In genomic region chr9:98808411-98808815, GRCh38 we compare ENCODE assay signal across 8 cellular contexts. TPM values are rescaled to one million over a fixed set of nuclear protein-coding genes. Genes with fewer than 3 reads are reported as not detected.
A peak's percentile ranks its signal among the peaks of the same experiment; 100 is the strongest.
DNase-seq lines count a peak whose midpoint lies in the region; ATAC-seq and TF ChIP-seq lines count a peak whose summit lies in the region.

No MANE protein-coding gene starts in this region.

- peak overlapping the region; percentile 77 to 85 (median 83) for H3K27ac ChIP-seq in stomach

- H3K4me3 Mint-ChIP-seq in activated naive CD4-positive, alpha-beta T cell treated with anti-CD3 and anti-CD28 coated beads, Interleukin-2, amount 10 ng/mL, durations not matched to agents 7 days and 5 days: peak overlapping the region; percentile 79
- peak overlapping the region; percentile 82 for H3K4me3 Mint-ChIP-seq in activated CD8-positive, alpha-beta T cell treated with anti-CD3 and anti-CD28 coated beads for 36 hours

- peaks cover 0 to 9% (median 0%) of the 10 kb centered on the region in 3 donors for H3K27me3 ChIP-seq in stomach

- peaks cover 37% of the 10 kb centered on the region for H3K27me3 Mint-ChIP-seq in activated naive CD4-positive, alpha-beta T cell treated with anti-CD3 and anti-CD28 coated beads, Interleukin-2, amount 10 ng/mL, durations not matched to agents 7 days and 5 days
- peaks cover under 1% of the 10 kb centered on the region for H3K27me3 Mint-ChIP-seq in activated CD8-positive, alpha-beta T cell treated with anti-CD3 and anti-CD28 coated beads for 36 hours

- no peak for TF ChIP-seq EP300 in stomach (IDR thresholded peaks at IDR 0.05)

- peak in 1 of 4 donors; percentile 37 for TF ChIP-seq POLR2A in stomach (IDR thresholded peaks at IDR 0.05)

- peak overlapping the region; percentile 67 for H3K27ac Mint-ChIP-seq in activated naive CD4-positive, alpha-beta T cell treated with anti-CD3 and anti-CD28 coated beads, Interleukin-2, amount 10 ng/mL, durations not matched to agents 7 days and 5 days
- H3K27ac Mint-ChIP-seq in activated CD8-positive, alpha-beta T cell treated with anti-CD3 and anti-CD28 coated beads for 36 hours: no peak overlapping the region

- peak overlapping the region; percentile 53 to 78 (median 60) for H3K4me3 ChIP-seq in stomach

- H3K36me3 Mint-ChIP-seq in activated naive CD4-positive, alpha-beta T cell treated with anti-CD3 and anti-CD28 coated beads, Interleukin-2, amount 10 ng/mL, durations not matched to agents 7 days and 5 days: no peaks in the 10 kb centered on the region
- H3K36me3 Mint-ChIP-seq in activated CD8-positive, alpha-beta T cell treated with anti-CD3 and anti-CD28 coated beads for 36 hours (ENCODE audit: low read depth): peaks cover 5% of the 10 kb centered on the region

- H3K4me1 Mint-ChIP-seq in activated naive CD4-positive, alpha-beta T cell treated with anti-CD3 and anti-CD28 coated beads, Interleukin-2, amount 10 ng/mL, durations not matched to agents 7 days and 5 days: peaks cover 24% of the 10 kb centered on the region
- peaks cover 25% of the 10 kb centered on the region for H3K4me1 Mint-ChIP-seq in activated CD8-positive, alpha-beta T cell treated with anti-CD3 and anti-CD28 coated beads for 36 hours (ENCODE audit: low read depth)

- no peak for TF ChIP-seq CTCF in activated CD8-positive, alpha-beta T cell treated with anti-CD3 and anti-CD28 coated beads for 36 hours (IDR thresholded peaks at IDR 0.05)
- TF ChIP-seq CTCF in stomach (IDR thresholded peaks at IDR 0.05): no peak

- peaks cover 38 to 78% (median 63%) of the 10 kb centered on the region in 4 donors for H3K4me1 ChIP-seq in stomach

- H3K9me3 Mint-ChIP-seq in activated naive CD4-positive, alpha-beta T cell treated with anti-CD3 and anti-CD28 coated beads, Interleukin-2, amount 10 ng/mL, durations not matched to agents 7 days and 5 days: no peaks in the 10 kb centered on the region
- H3K9me3 Mint-ChIP-seq in activated CD8-positive, alpha-beta T cell treated with anti-CD3 and anti-CD28 coated beads for 36 hours: peaks cover 3% of the 10 kb centered on the region

- ATAC-seq in activated CD8-positive, alpha-beta T cell treated with anti-CD3 and anti-CD28 coated beads for 36 hours: peak; percentile 15
- ATAC-seq in HG02938 (IDR thresholded peaks at IDR 0.05; ENCODE audit: unreplicated experiment): no peak

- CTCF ChIA-PET in activated naive CD4-positive, alpha-beta T cell treated with anti-CD3 and anti-CD28 coated beads, Interleukin-2, amount 10 ng/mL, durations not matched to agents 7 days and 5 days (lab: Charles Lee): interaction anchor here (1.0 to 5.6 kb wide), 4 partner anchors 13 to 189 kb away, joined by 3 to 27 read pairs (median 5); partner anchors contain the start of gene ANKS6
- CTCF ChIA-PET in activated CD8-positive, alpha-beta T cell treated with anti-CD3 and anti-CD28 coated beads for 36 hours (lab: Charles Lee): interaction anchor here (0.7 to 3.6 kb wide), 9 partner anchors 15 to 333 kb away, joined by 3 to 18 read pairs (median 5); no protein-coding TSS in a partner anchor

- DNase-seq in activated naive CD4-positive, alpha-beta T cell treated with anti-CD3 and anti-CD28 coated beads, Interleukin-2, amount 10 ng/mL, durations not matched to agents 7 days and 5 days: peak; percentile 27
- DNase-seq in activated naive CD4-positive, alpha-beta T cell (lab: John Stamatoyannopoulos, UW): no peak
- DNase-seq in activated CD8-positive, alpha-beta T cell treated with anti-CD3 and anti-CD28 coated beads for 36 hours: peak; percentile 32
- peak; percentile 41 for DNase-seq in iPS-NIHi11 (ENCODE audit: low spot score)
- DNase-seq in stomach: peak; percentile 89
- DNase-seq in COR-L47 (lab: John Stamatoyannopoulos, UW): no peak
- DNase-seq in NCI-H1048 (lab: John Stamatoyannopoulos, UW): no peak

- intact Hi-C loops in activated CD8-positive, alpha-beta T cell treated with anti-CD3 and anti-CD28 coated beads for 36 hours (cut with micrococcal nuclease): no loop called here
- intact Hi-C loops in stomach (cut with DNase I; ENCODE audit: low total_unique reads): no loop called here

- H3K9me3 ChIP-seq in stomach: no peaks in the 10 kb centered on the region

- POLR2A ChIA-PET in activated CD8-positive, alpha-beta T cell treated with anti-CD3 and anti-CD28 coated beads for 36 hours (lab: Charles Lee): interaction anchor here (0.8 to 1.0 kb wide), 3 partner anchors 17 to 552 kb away, joined by 3 read pairs; no protein-coding TSS in a partner anchor

- H3K36me3 ChIP-seq in stomach: no peaks in the 10 kb centered on the region

- 14 to 32% (median 19%) methylated on average over 8 to 17 of the region's 17 CpGs for whole genome bisulfite sequencing in stomach, 5 donors

RNA-seq across cellular contexts. Expression of gene GALNT12, which starts 0.9 kb away (rescaled TPM):
- 10 to 100 TPM; 12.8 to 14.3 TPM for total RNA-seq in activated CD8-positive, alpha-beta T cell treated with anti-CD3 and anti-CD28 coated beads for 36 hours
- total RNA-seq in stomach: 100 to 1,000 TPM in 2 of 5 donors, 10 to 100 TPM in 3; 27.7 to 212 (median 60.3) TPM
- polyA plus RNA-seq in stomach: 10 to 100 TPM in 2 of 3 donors, 1 to 10 TPM in 1; 9.0 to 19.4 (median 10.0) TPM

RNA-seq across cellular contexts. Expression of gene ANKS6, which starts 12.1 kb away (rescaled TPM):
- 10 to 100 TPM; 16.6 to 16.9 TPM for total RNA-seq in activated CD8-positive, alpha-beta T cell treated with anti-CD3 and anti-CD28 coated beads for 36 hours
- total RNA-seq in stomach: 10 to 100 TPM; 10.7 to 75.0 (median 26.3) TPM
- polyA plus RNA-seq in stomach: 10 to 100 TPM; 16.8 to 20.2 (median 18.8) TPM

Comparison
In these comparisons a context has a peak if more than half of its experiments do, and no peak if none do; other contexts are left out.
1. DNase-seq: peak in activated naive CD4-positive, alpha-beta T cell treated with anti-CD3 and anti-CD28 coated beads, Interleukin-2, amount 10 ng/mL, durations not matched to agents 7 days and 5 days (single experiment), activated CD8-positive, alpha-beta T cell treated with anti-CD3 and anti-CD28 coated beads for 36 hours (single experiment), iPS-NIHi11 (single experiment) and stomach (single experiment); none in activated naive CD4-positive, alpha-beta T cell (0 of 4), COR-L47 (single experiment) and NCI-H1048 (single experiment).